2 cellular contexts compared by ENCODE assay signal in genomic region chr15:44690253-44690652, GRCh38. TPM values are rescaled to one million over a fixed set of nuclear protein-coding genes. Genes with fewer than 3 reads are reported as not detected.
"Had no signal": no experiment of that assay in that cellular context is flagged by ENCODE, and none has a peak within 500 bp of the region (broad histone marks: within the 10 kb centered on the region; RNA-seq: fewer than 3 reads in every experiment).

No MANE protein-coding gene starts in this region.

RNA-seq across cellular contexts. Expression of gene PATL2, which starts 20.9 kb away (rescaled TPM):
- total RNA-seq: endothelial cell of umbilical vein, progenitor cell of endocrine pancreas had no signal
